Comparison of ENCODE assay signal across 1 cellular context in the genomic region with DNA sequence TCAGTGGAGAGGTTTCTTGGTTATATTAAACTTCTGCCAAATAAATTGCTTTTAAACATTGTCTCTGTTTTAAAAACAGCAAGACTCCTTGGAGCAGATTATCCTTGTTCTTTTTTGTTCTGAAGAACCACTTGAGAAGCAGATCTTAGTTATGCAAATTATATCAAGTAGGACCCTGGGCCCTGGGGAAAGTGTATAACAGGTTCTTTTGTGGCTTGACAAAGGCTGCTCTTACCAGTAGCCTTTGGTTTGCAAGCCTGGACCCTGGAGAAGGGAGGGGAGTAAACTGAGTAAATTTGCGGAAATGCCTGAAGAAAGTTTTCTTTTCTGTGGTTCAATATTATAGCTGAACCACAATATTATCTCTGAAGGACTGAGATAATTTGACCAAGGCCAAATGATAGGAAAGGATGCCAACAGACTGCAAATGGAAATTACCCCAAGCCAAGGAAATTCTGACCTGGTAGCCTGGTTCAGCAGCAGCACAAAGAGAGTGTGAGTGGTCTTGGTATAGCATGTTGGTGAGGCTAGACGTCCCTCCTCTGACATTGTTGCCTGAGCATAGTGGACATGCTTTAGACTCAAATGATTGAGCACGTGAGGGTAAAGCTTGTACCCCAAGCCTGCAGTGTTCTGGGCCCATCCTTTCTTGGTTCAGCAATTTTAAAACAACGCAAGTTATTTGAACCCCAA.
TF ChIP-seq lines count a peak whose summit lies in the region.

No MANE protein-coding gene starts in this region.

TF ChIP-seq in GM23338, 12 proteins besides CTCF, POLR2A, EP300 and RAD21 (continued from another document):
- TF ChIP-seq, protein P1, sequence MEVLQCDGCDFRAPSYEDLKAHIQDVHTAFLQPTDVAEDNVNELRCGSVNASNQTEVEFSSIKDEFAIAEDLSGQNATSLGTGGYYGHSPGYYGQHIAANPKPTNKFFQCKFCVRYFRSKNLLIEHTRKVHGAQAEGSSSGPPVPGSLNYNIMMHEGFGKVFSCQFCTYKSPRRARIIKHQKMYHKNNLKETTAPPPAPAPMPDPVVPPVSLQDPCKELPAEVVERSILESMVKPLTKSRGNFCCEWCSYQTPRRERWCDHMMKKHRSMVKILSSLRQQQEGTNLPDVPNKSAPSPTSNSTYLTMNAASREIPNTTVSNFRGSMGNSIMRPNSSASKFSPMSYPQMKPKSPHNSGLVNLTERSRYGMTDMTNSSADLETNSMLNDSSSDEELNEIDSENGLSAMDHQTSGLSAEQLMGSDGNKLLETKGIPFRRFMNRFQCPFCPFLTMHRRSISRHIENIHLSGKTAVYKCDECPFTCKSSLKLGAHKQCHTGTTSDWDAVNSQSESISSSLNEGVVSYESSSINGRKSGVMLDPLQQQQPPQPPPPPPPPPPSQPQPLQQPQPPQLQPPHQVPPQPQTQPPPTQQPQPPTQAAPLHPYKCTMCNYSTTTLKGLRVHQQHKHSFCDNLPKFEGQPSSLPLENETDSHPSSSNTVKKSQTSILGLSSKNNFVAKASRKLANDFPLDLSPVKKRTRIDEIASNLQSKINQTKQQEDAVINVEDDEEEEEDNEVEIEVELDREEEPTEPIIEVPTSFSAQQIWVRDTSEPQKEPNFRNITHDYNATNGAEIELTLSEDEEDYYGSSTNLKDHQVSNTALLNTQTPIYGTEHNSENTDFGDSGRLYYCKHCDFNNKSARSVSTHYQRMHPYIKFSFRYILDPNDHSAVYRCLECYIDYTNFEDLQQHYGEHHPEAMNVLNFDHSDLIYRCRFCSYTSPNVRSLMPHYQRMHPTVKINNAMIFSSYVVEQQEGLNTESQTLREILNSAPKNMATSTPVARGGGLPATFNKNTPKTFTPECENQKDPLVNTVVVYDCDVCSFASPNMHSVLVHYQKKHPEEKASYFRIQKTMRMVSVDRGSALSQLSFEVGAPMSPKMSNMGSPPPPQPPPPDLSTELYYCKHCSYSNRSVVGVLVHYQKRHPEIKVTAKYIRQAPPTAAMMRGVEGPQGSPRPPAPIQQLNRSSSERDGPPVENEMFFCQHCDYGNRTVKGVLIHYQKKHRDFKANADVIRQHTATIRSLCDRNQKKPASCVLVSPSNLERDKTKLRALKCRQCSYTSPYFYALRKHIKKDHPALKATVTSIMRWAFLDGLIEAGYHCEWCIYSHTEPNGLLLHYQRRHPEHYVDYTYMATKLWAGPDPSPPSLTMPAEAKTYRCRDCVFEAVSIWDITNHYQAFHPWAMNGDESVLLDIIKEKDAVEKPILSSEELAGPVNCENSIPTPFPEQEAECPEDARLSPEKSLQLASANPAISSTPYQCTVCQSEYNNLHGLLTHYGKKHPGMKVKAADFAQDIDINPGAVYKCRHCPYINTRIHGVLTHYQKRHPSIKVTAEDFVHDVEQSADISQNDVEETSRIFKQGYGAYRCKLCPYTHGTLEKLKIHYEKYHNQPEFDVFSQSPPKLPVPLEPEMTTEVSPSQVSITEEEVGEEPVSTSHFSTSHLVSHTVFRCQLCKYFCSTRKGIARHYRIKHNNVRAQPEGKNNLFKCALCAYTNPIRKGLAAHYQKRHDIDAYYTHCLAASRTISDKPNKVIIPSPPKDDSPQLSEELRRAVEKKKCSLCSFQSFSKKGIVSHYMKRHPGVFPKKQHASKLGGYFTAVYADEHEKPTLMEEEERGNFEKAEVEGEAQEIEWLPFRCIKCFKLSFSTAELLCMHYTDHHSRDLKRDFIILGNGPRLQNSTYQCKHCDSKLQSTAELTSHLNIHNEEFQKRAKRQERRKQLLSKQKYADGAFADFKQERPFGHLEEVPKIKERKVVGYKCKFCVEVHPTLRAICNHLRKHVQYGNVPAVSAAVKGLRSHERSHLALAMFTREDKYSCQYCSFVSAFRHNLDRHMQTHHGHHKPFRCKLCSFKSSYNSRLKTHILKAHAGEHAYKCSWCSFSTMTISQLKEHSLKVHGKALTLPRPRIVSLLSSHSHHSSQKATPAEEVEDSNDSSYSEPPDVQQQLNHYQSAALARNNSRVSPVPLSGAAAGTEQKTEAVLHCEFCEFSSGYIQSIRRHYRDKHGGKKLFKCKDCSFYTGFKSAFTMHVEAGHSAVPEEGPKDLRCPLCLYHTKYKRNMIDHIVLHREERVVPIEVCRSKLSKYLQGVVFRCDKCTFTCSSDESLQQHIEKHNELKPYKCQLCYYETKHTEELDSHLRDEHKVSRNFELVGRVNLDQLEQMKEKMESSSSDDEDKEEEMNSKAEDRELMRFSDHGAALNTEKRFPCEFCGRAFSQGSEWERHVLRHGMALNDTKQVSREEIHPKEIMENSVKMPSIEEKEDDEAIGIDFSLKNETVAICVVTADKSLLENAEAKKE (CRISPR knock-in tag; IDR thresholded peaks at IDR 0.05): peak; percentile 80
- TF ChIP-seq ZNF114 (CRISPR knock-in tag; IDR thresholded peaks at IDR 0.05) (no peak), ZNF331 (CRISPR knock-in tag; IDR thresholded peaks at IDR 0.05; ENCODE audit: low read depth) (no peak)
